30 cellular contexts compared by ENCODE assay signal in genomic region chr1:71170925-71171324, GRCh38.
DNase-seq lines count a peak whose midpoint lies in the region; ATAC-seq and TF ChIP-seq lines count a peak whose summit lies in the region.
"Had no signal": no experiment of that assay in that cellular context is flagged by ENCODE, and none has a peak within 500 bp of the region (broad histone marks: within the 10 kb centered on the region; RNA-seq: fewer than 3 reads in every experiment).

No MANE protein-coding gene starts in this region.

- in situ Hi-C loops in transverse colon (cut with MboI; ENCODE audit: low pct_ligation_motif_present in 1 of 4, low pct_unique_long_range_greater_than_20kb in 1 of 4, low sequenced_read_pairs in 3 of 4) = no loop called here

- H3K27me3 ChIP-seq in H9 (ENCODE audit: insufficient read depth, low read length) (no peaks in the 10 kb centered on the region), OCI-LY1 (ENCODE audit: insufficient read depth, low read length) (no peaks in the 10 kb centered on the region), transverse colon (no peaks in the 10 kb centered on the region)
- H3K27me3 ChIP-seq: BLaER1 treated with 17β-estradiol and CSF1 and Interleukin-3, amounts not matched to agents 10 nM and 100 nM; breast epithelium; dorsolateral prefrontal cortex; stomach; tibial artery had no signal

- TF ChIP-seq POLR2A in transverse colon (IDR thresholded peaks at IDR 0.05) = no peak

- no peak overlapping the region for H2BK5ac ChIP-seq in H9 (ENCODE audit: insufficient read length, low read length)

- no peak overlapping the region for H3K56ac ChIP-seq in H9 (ENCODE audit: insufficient read length, low read depth, low read length)

- H3K27ac ChIP-seq in H9 (ENCODE audit: insufficient read length, low read depth, low read length) (no peak overlapping the region), OCI-LY1 (ENCODE audit: low read depth, low read length, poor library complexity, severe bottlenecking) (no peak overlapping the region), transverse colon (no peak overlapping the region)
- H3K27ac ChIP-seq: BLaER1 treated with 17β-estradiol and CSF1 and Interleukin-3, amounts not matched to agents 10 nM and 100 nM; breast epithelium; dorsolateral prefrontal cortex; stomach; tibial artery had no signal

- H3K4me1 ChIP-seq in H9 (ENCODE audit: insufficient read depth, low read length) = no peaks in the 10 kb centered on the region; the same call in 1 of the 2 replicates
- H3K4me1 ChIP-seq in OCI-LY1 (ENCODE audit: insufficient read depth, low read length, severe bottlenecking) = no peaks in the 10 kb centered on the region
- H3K4me1 ChIP-seq in transverse colon = no peaks in the 10 kb centered on the region
- H3K4me1 ChIP-seq: BLaER1 treated with 17β-estradiol and CSF1 and Interleukin-3, amounts not matched to agents 10 nM and 100 nM; breast epithelium; stomach; tibial artery had no signal

- H3K27ac Mint-ChIP-seq in H9 (no peak overlapping the region), type B pancreatic cell (no peak overlapping the region)
- no peak overlapping the region for H3K27ac Mint-ChIP-seq in activated CD8-positive, alpha-beta T cell treated with anti-CD3 and anti-CD28 coated beads for 36 hours
- H3K27ac Mint-ChIP-seq: activated naive CD4-positive, alpha-beta T cell treated with anti-CD3 and anti-CD28 coated beads, Interleukin-2, amount 50 U/mL, for 24 hours; natural killer cell treated with Interleukin-12 subunit alpha and Interleukin-12 subunit beta and Interleukin-15 and Interleukin-18, amount 100 ng/mL, for 72 hours; T-helper 1 cell treated with Interleukin-12 subunit alpha and Interleukin-12 subunit beta and Interleukin-4 antibody, amounts not matched to agents 30 μg/mL and 1 μg/mL, for 36 hours had no signal

- H4K20me1 ChIP-seq in H9 (ENCODE audit: control insufficient read depth, insufficient read depth, insufficient read length) (no peaks in the 10 kb centered on the region), OCI-LY1 (ENCODE audit: insufficient read depth, low read length) (no peaks in the 10 kb centered on the region)
- H4K20me1 ChIP-seq: BLaER1 treated with 17β-estradiol and CSF1 and Interleukin-3, amounts not matched to agents 10 nM and 100 nM had no signal

- no peak overlapping the region for H3K4ac ChIP-seq in H9 (ENCODE audit: low read depth, low read length)

- TF ChIP-seq EP300 in transverse colon (IDR thresholded peaks at IDR 0.05; ENCODE audit: low read depth) = no peak

- CTCF ChIA-PET in activated CD8-positive, alpha-beta T cell treated with anti-CD3 and anti-CD28 coated beads for 36 hours (lab: Charles Lee) = no interaction called here

- H3K23ac ChIP-seq in H9 (ENCODE audit: insufficient read length, low read depth, low read length) = no peak overlapping the region

- H3K9ac ChIP-seq in H9 (ENCODE audit: extremely low read depth, insufficient read length, low read length) (no peak overlapping the region), OCI-LY1 (ENCODE audit: low read length) (no peak overlapping the region)
- H3K9ac ChIP-seq: BLaER1 treated with 17β-estradiol and CSF1 and Interleukin-3, amounts not matched to agents 10 nM and 100 nM had no signal

- H3K9me3 ChIP-seq in H9 (ENCODE audit: control insufficient read depth, low read depth, low read length) (no peaks in the 10 kb centered on the region), OCI-LY1 (ENCODE audit: low read length) (no peaks in the 10 kb centered on the region), transverse colon (no peaks in the 10 kb centered on the region)
- H3K9me3 ChIP-seq: tibial artery had no signal

- no peak overlapping the region for H2BK12ac ChIP-seq in H9 (ENCODE audit: insufficient read length, low read depth, low read length)

- H4K8ac ChIP-seq in H9 (replicated peaks; ENCODE audit: insufficient read length, low read depth, low read length) = no peak overlapping the region

- no peak overlapping the region for H2BK20ac ChIP-seq in H9 (ENCODE audit: low read depth, low read length, poor library complexity, severe bottlenecking)

- DNase-seq in AG10803 (ENCODE audit: low read depth) (no peak), H9 (no peak), fibroblast of villous mesenchyme (ENCODE audit: low read depth) (no peak), NCI-H187 treated with DMSO at 0.1 percent for 48 hours (lab: John Stamatoyannopoulos, UW) (no peak), transverse colon (no peak), type B pancreatic cell (ENCODE audit: extremely low spot score, unreplicated experiment) (no peak)
- DNase-seq in activated CD8-positive, alpha-beta T cell treated with anti-CD3 and anti-CD28 coated beads for 36 hours = no peak
- DNase-seq: activated CD4-positive, alpha-beta T cell treated with anti-CD3 and anti-CD28 coated beads for 48 hours; amygdala; COR-L47; dorsolateral prefrontal cortex; HCEC 1CT; hippocampal formation; Kasumi-1; left colon; NCI-H1092 treated with DMSO at 0.1 percent for 48 hours; NCI-H187; NCI-H524 treated with DMSO at 0.1 percent for 48 hours; Right ventricle myocardium superior; stimulated activated CD4-positive, alpha-beta T cell treated with anti-CD3 and anti-CD28 coated beads, Interleukin-4, amount 100 ng/mL, for 1 hour; stomach; tibial artery had no signal

- H3F3A ChIP-seq in OCI-LY1 (ENCODE audit: insufficient read depth, low read length) = no peaks in the 10 kb centered on the region

- H2AFZ ChIP-seq in H9 (ENCODE audit: low read length) (no peak overlapping the region), OCI-LY1 (ENCODE audit: low read length) (no peak overlapping the region)

- H3K79me2 ChIP-seq in H9 (ENCODE audit: insufficient read depth, low read length) (no peaks in the 10 kb centered on the region), OCI-LY1 (ENCODE audit: insufficient read depth, low read length) (no peaks in the 10 kb centered on the region)

- peak; percentile 27 for TF ChIP-seq CTCF in AG10803 (conservative IDR thresholded peaks at IDR 0.05; ENCODE audit: low read length)
- TF ChIP-seq CTCF in H9 (conservative IDR thresholded peaks at IDR 0.05) = peak; percentile 59
- TF ChIP-seq CTCF in OCI-LY1 (IDR thresholded peaks at IDR 0.05; ENCODE audit: low read length) = peak; percentile 14; the same call in 1 of the 2 replicates
- TF ChIP-seq CTCF in fibroblast of villous mesenchyme (IDR thresholded peaks at IDR 0.05; ENCODE audit: insufficient read depth, low read depth, low read length) = peak; percentile 2
- TF ChIP-seq CTCF in transverse colon (IDR thresholded peaks at IDR 0.05) = no peak
- TF ChIP-seq CTCF in type B pancreatic cell (conservative IDR thresholded peaks at IDR 0.05) = no peak
- no peak for TF ChIP-seq CTCF in activated CD8-positive, alpha-beta T cell treated with anti-CD3 and anti-CD28 coated beads for 36 hours (IDR thresholded peaks at IDR 0.05)

- no peak overlapping the region for H4K91ac ChIP-seq in H9 (ENCODE audit: insufficient read length, low read depth, low read length)

- no peak for ATAC-seq in activated CD8-positive, alpha-beta T cell treated with anti-CD3 and anti-CD28 coated beads for 36 hours
- ATAC-seq: left colon; natural killer cell treated with Interleukin-12 subunit alpha and Interleukin-12 subunit beta and Interleukin-15 and Interleukin-18, amount 100 ng/mL, for 72 hours; Panc1; SK-N-SH treated with all-trans-retinoic acid at 6 μM for 48 hours had no signal

- no CpG with 5 or more reads among the region's 1 CpG for WGBS in H9 (ENCODE audit: extremely low coverage, insufficient read length, low lambda C conversion rate)
- 10 to 20% methylated on average over 1 of the region's 1 CpG for WGBS in transverse colon (ENCODE audit: low coverage in 1 of 2), 2 donors

- no peaks in the 10 kb centered on the region for H3K79me1 ChIP-seq in H9 (ENCODE audit: insufficient read depth, low read depth, low read length, poor library complexity, severe bottlenecking)

- no peak overlapping the region for H2BK120ac ChIP-seq in H9 (ENCODE audit: low read depth, low read length, poor library complexity, severe bottlenecking)

- H3K36me3 Mint-ChIP-seq in H9 (ENCODE audit: insufficient read depth in 1 of 3, low read depth in 3 of 3) = peaks cover 0 to 2% (median 0%) of the 10 kb centered on the region in 3 experiments; a peak in 1 of 7 replicates
- H3K36me3 Mint-ChIP-seq in type B pancreatic cell = no peaks in the 10 kb centered on the region
- H3K36me3 Mint-ChIP-seq in activated CD8-positive, alpha-beta T cell treated with anti-CD3 and anti-CD28 coated beads for 36 hours (ENCODE audit: low read depth) = no peaks in the 10 kb centered on the region
- H3K36me3 Mint-ChIP-seq: activated naive CD4-positive, alpha-beta T cell treated with anti-CD3 and anti-CD28 coated beads, Interleukin-2, amount 50 U/mL, for 24 hours had no signal

- no peak overlapping the region for H3T11ph ChIP-seq in H9 (ENCODE audit: low read length)

- H3K4me3 ChIP-seq in AG10803 (ENCODE audit: low read length) (no peak overlapping the region), OCI-LY1 (ENCODE audit: low read depth, low read length, poor library complexity, severe bottlenecking) (no peak overlapping the region), fibroblast of villous mesenchyme (ENCODE audit: low read depth, low read length) (no peak overlapping the region), transverse colon (no peak overlapping the region)
- H3K4me3 ChIP-seq: BLaER1 treated with 17β-estradiol and CSF1 and Interleukin-3, amounts not matched to agents 10 nM and 100 nM; breast epithelium; dorsolateral prefrontal cortex; stomach; tibial artery had no signal

- no peak overlapping the region for H2AK5ac ChIP-seq in H9 (ENCODE audit: insufficient read length, low read length)

- no peaks in the 10 kb centered on the region for H3K23me2 ChIP-seq in H9 (ENCODE audit: insufficient read length, low read depth, low read length, poor library complexity, severe bottlenecking)

- H4K5ac ChIP-seq in H9 (ENCODE audit: insufficient read length, low read depth, low read length) = no peak overlapping the region

- H3K4me1 Mint-ChIP-seq in H9 (no peaks in the 10 kb centered on the region), type B pancreatic cell (ENCODE audit: unreplicated experiment) (no peaks in the 10 kb centered on the region)
- H3K4me1 Mint-ChIP-seq in activated CD8-positive, alpha-beta T cell treated with anti-CD3 and anti-CD28 coated beads for 36 hours (ENCODE audit: low read depth) = no peaks in the 10 kb centered on the region
- H3K4me1 Mint-ChIP-seq: activated naive CD4-positive, alpha-beta T cell treated with anti-CD3 and anti-CD28 coated beads, Interleukin-2, amount 50 U/mL, for 24 hours had no signal

- no peaks in the 10 kb centered on the region for H3K9me2 ChIP-seq in OCI-LY1 (ENCODE audit: low read depth, low read length)

- intact Hi-C loops in transverse colon (cut with DNase I; ENCODE audit: low total_unique reads) = no loop called here
- intact Hi-C loops in activated CD8-positive, alpha-beta T cell treated with anti-CD3 and anti-CD28 coated beads for 36 hours (cut with micrococcal nuclease) = no loop called here

- no peak overlapping the region for H2BK15ac ChIP-seq in H9 (ENCODE audit: low read depth, low read length)

- H3K36me3 ChIP-seq in OCI-LY1 (ENCODE audit: insufficient read depth, low read length) (no peaks in the 10 kb centered on the region), transverse colon (no peaks in the 10 kb centered on the region)
- H3K36me3 ChIP-seq: BLaER1 treated with 17β-estradiol and CSF1 and Interleukin-3, amounts not matched to agents 10 nM and 100 nM; breast epithelium; stomach; tibial artery had no signal

- H3K18ac ChIP-seq in H9 (ENCODE audit: insufficient read length, low read depth, low read length) = no peak overlapping the region

- H3K14ac ChIP-seq in H9 (ENCODE audit: insufficient read depth, low read length) = no peak overlapping the region

- H3K4me3 Mint-ChIP-seq in H9 (no peak overlapping the region), type B pancreatic cell (no peak overlapping the region)
- no peak overlapping the region for H3K4me3 Mint-ChIP-seq in activated CD8-positive, alpha-beta T cell treated with anti-CD3 and anti-CD28 coated beads for 36 hours
- H3K4me3 Mint-ChIP-seq: activated naive CD4-positive, alpha-beta T cell treated with anti-CD3 and anti-CD28 coated beads, Interleukin-2, amount 50 U/mL, for 24 hours; natural killer cell treated with Interleukin-12 subunit alpha and Interleukin-12 subunit beta and Interleukin-15 and Interleukin-18, amount 100 ng/mL, for 72 hours; T-helper 1 cell treated with Interleukin-12 subunit alpha and Interleukin-12 subunit beta and Interleukin-4 antibody, amounts not matched to agents 30 μg/mL and 1 μg/mL, for 36 hours had no signal

- H3K27me3 Mint-ChIP-seq in H9 (ENCODE audit: low read depth) = no peaks in the 10 kb centered on the region
- no peaks in the 10 kb centered on the region for H3K27me3 Mint-ChIP-seq in type B pancreatic cell
- no peaks in the 10 kb centered on the region for H3K27me3 Mint-ChIP-seq in activated CD8-positive, alpha-beta T cell treated with anti-CD3 and anti-CD28 coated beads for 36 hours
- H3K27me3 Mint-ChIP-seq: natural killer cell treated with Interleukin-12 subunit alpha and Interleukin-12 subunit beta and Interleukin-15 and Interleukin-18, amount 100 ng/mL, for 72 hours had no signal

- POLR2A ChIA-PET in activated CD8-positive, alpha-beta T cell treated with anti-CD3 and anti-CD28 coated beads for 36 hours (lab: Charles Lee) = no interaction called here

- no peaks in the 10 kb centered on the region; a peak in 2 of 5 replicates for H3K9me3 Mint-ChIP-seq in H9
- no peaks in the 10 kb centered on the region for H3K9me3 Mint-ChIP-seq in type B pancreatic cell
- peaks cover 2% of the 10 kb centered on the region for H3K9me3 Mint-ChIP-seq in activated CD8-positive, alpha-beta T cell treated with anti-CD3 and anti-CD28 coated beads for 36 hours
- H3K9me3 Mint-ChIP-seq: T-helper 1 cell treated with Interleukin-12 subunit alpha and Interleukin-12 subunit beta and Interleukin-4 antibody, amounts not matched to agents 30 μg/mL and 1 μg/mL, for 36 hours had no signal

- no peak overlapping the region for H3K4me2 ChIP-seq in H9 (ENCODE audit: insufficient read depth, insufficient read length, low read length)
- H3K4me2 ChIP-seq in OCI-LY1 (ENCODE audit: low read length) = no peak overlapping the region
- H3K4me2 ChIP-seq: BLaER1 treated with 17β-estradiol and CSF1 and Interleukin-3, amounts not matched to agents 10 nM and 100 nM had no signal

Comparison
In these comparisons a context has a peak if more than half of its experiments do, and no peak if none do; other contexts are left out.
1. CTCF ChIP-seq: peak in AG10803 (single experiment), H9 (single experiment), OCI-LY1 (single experiment) and fibroblast of villous mesenchyme (single experiment); none in transverse colon (0 of 5), type B pancreatic cell (single experiment) and activated CD8-positive, alpha-beta T cell treated with anti-CD3 and anti-CD28 coated beads for 36 hours (single experiment).